Comparison of ENCODE assay signal across 15 cellular contexts in genomic region chr1:156626079-156626438, GRCh38. TPM values are rescaled to one million over a fixed set of nuclear protein-coding genes. Genes with fewer than 3 reads are reported as not detected.
DNase-seq lines count a peak whose midpoint lies in the region; ATAC-seq and TF ChIP-seq lines count a peak whose summit lies in the region.
"Had no signal": no experiment of that assay in that cellular context is flagged by ENCODE, and none has a peak within 500 bp of the region (broad histone marks: within the 10 kb centered on the region; RNA-seq: fewer than 3 reads in every experiment).

No MANE protein-coding gene starts in this region.

- H3K4me3 Mint-ChIP-seq in T-cell: peak overlapping the region in 2 of 3 donors; percentile 67 to 69

- H3K9me3 ChIP-seq in right cardiac atrium (ENCODE audit: control insufficient read depth, low read length) (no peaks in the 10 kb centered on the region), hepatocyte (ENCODE audit: low read depth) (no peaks in the 10 kb centered on the region), tibial artery (no peaks in the 10 kb centered on the region)
- H3K9me3 ChIP-seq: adrenal gland, SK-N-SH, thyroid gland had no signal

- H3K27me3 Mint-ChIP-seq in T-cell: peaks cover 47 to 60% of the 10 kb centered on the region in 2 donors

- H3K4me1 Mint-ChIP-seq in T-cell: peaks cover 13 to 17% (median 14%) of the 10 kb centered on the region in 3 donors

- H3K27ac ChIP-seq in right cardiac atrium (ENCODE audit: low read length) (no peak overlapping the region), hepatocyte (no peak overlapping the region), tibial artery (no peak overlapping the region)
- H3K27ac ChIP-seq: adrenal gland, parathyroid adenoma, thyroid gland had no signal

- no peaks in the 10 kb centered on the region for H3K4me1 ChIP-seq in right cardiac atrium (ENCODE audit: control insufficient read depth, insufficient read depth, low read length)
- H3K4me1 ChIP-seq in hepatocyte (ENCODE audit: insufficient read depth): peaks cover 23% of the 10 kb centered on the region
- H3K4me1 ChIP-seq in tibial artery: peaks cover 0 to 29% (median 21%) of the 10 kb centered on the region in 4 donors

- TF ChIP-seq CTCF in hepatocyte (IDR thresholded peaks at IDR 0.05; ENCODE audit: poor library complexity): no peak
- TF ChIP-seq CTCF in tibial artery (IDR thresholded peaks at IDR 0.05): no peak

- WGBS in right cardiac atrium: 40% methylated on average over 4 of the region's 4 CpGs
- 45% methylated on average over 4 of the region's 4 CpGs for WGBS in hepatocyte (ENCODE audit: low lambda C conversion rate, missing lambda C conversion rate)

- no peaks in the 10 kb centered on the region for H3K27me3 ChIP-seq in right cardiac atrium (ENCODE audit: control insufficient read depth, insufficient read depth)
- H3K27me3 ChIP-seq in hepatocyte: peaks cover 76% of the 10 kb centered on the region
- H3K27me3 ChIP-seq in tibial artery: peaks cover 0 to 61% of the 10 kb centered on the region in 2 donors

- no peak for DNase-seq in right cardiac atrium
- no peak for DNase-seq in left ventricle myocardium superior
- DNase-seq in T-cell: no peak
- no peak for DNase-seq in hepatocyte (ENCODE audit: low spot score)
- DNase-seq in tibial artery: no peak
- DNase-seq in stimulated activated naive CD4-positive, alpha-beta T cell treated with Interleukin-2 at 50 U/mL for 16 hours (lab: John Stamatoyannopoulos, UW): no peak
- DNase-seq in retina: no peak
- no peak for DNase-seq in cortex of kidney (lab: John Stamatoyannopoulos, UW)
- DNase-seq: NCI-H1048 had no signal

- H3K4me3 ChIP-seq in right cardiac atrium (ENCODE audit: low read length) (peak overlapping the region; percentile 2), hepatocyte (no peak overlapping the region), tibial artery (peak overlapping the region; percentile 45 to 48)
- H3K4me3 ChIP-seq: GM12878 had no signal

- intact Hi-C loops in right cardiac atrium (cut with DNase I): loop anchor here in 1 of 4 donors (2.0 kb wide), 1 partner anchor 31 kb away; no protein-coding TSS in a partner anchor
- intact Hi-C loops in left ventricle myocardium superior (cut with micrococcal nuclease): no loop called here
- intact Hi-C loops in tibial artery (cut with DNase I; ENCODE audit: low total_unique reads): loop anchor here (2.0 to 5.0 kb wide), 3 partner anchors 31 to 179 kb away; no protein-coding TSS in a partner anchor

- H3K36me3 ChIP-seq in hepatocyte (replicated peaks; ENCODE audit: insufficient read depth, low read depth) (no peaks in the 10 kb centered on the region), tibial artery (no peaks in the 10 kb centered on the region)
- H3K36me3 ChIP-seq: adrenal gland, thyroid gland had no signal

- no peaks in the 10 kb centered on the region for H4K20me1 ChIP-seq in hepatocyte (ENCODE audit: insufficient read depth, poor library complexity, severe bottlenecking)

- ATAC-seq in right cardiac atrium (no peak), left ventricle myocardium superior (no peak), T-cell (replicated peaks in 1 of 4) (no peak)

- H3K4me2 ChIP-seq in hepatocyte: peak overlapping the region; percentile 90

- no peaks in the 10 kb centered on the region for H3K36me3 Mint-ChIP-seq in T-cell

- CTCF ChIA-PET in T-cell (lab: Charles Lee): interaction anchor here (0.5 to 1.4 kb wide), 9 partner anchors 9 to 483 kb away, joined by 3 to 5 read pairs (median 4); partner anchors contain the start of gene NES (in 1 of the 2)

- H3K9me3 Mint-ChIP-seq in T-cell: no peaks in the 10 kb centered on the region

- no peak overlapping the region for H2AFZ ChIP-seq in hepatocyte
- H2AFZ ChIP-seq: parathyroid adenoma had no signal

- H3K27ac Mint-ChIP-seq in T-cell: peak overlapping the region in 1 of 2 donors; percentile 15

- H3K79me2 ChIP-seq in hepatocyte: no peaks in the 10 kb centered on the region
- H3K79me2 ChIP-seq: parathyroid adenoma had no signal

- POLR2A ChIA-PET in T-cell (lab: Charles Lee): no interaction called here

- no peaks in the 10 kb centered on the region for H3K9me2 ChIP-seq in hepatocyte (replicated peaks; ENCODE audit: insufficient read depth)
- H3K9me2 ChIP-seq: SK-N-SH had no signal

RNA-seq across cellular contexts. Expression of gene HAPLN2, which starts 6.8 kb away (rescaled TPM):
- 1 to 10 TPM in 2 of 4 donors, under 1 TPM in 2; 0.53 to 1.2 (median 1.1) TPM for total RNA-seq in right cardiac atrium
- 2.0 TPM for polyA plus RNA-seq in right cardiac atrium
- 1.5 TPM for total RNA-seq in left ventricle myocardium superior
- total RNA-seq in T-cell: under 1 TPM in 1 of 5 donors, not detected in 4; 0.33 TPM
- total RNA-seq in hepatocyte: not detected in 2 replicates
- not detected in 2 replicates for polyA plus RNA-seq in hepatocyte
- total RNA-seq: GM12878 had no signal

RNA-seq across cellular contexts. Expression of gene BCAN, which starts 15.9 kb away (rescaled TPM):
- total RNA-seq in right cardiac atrium (under 1 TPM in 2 of 4 donors, not detected in 2; 0.23 to 0.29 TPM), left ventricle myocardium superior (0.52 TPM), T-cell (not detected), hepatocyte (0.03 and 0.84 TPM in 2 replicates)
- polyA plus RNA-seq in right cardiac atrium (0.20 TPM), hepatocyte (not detected in 2 replicates)
- total RNA-seq: Daoy had no signal

RNA-seq across cellular contexts. Expression of gene GPATCH4, which starts 24.8 kb away (rescaled TPM):
- total RNA-seq in right cardiac atrium (10 to 100 TPM; 13.4 to 21.6 (median 14.5) TPM), left ventricle myocardium superior (14.1 TPM), T-cell (10 to 100 TPM; 34.3 to 41.6 (median 40.6) TPM), hepatocyte (5.6 and 17.4 TPM in 2 replicates)
- polyA plus RNA-seq in right cardiac atrium (14.7 TPM), hepatocyte (28.3 and 28.6 TPM in 2 replicates)

RNA-seq across cellular contexts. Expression of gene NAXE, which starts 34.5 kb away (rescaled TPM):
- total RNA-seq in right cardiac atrium (100 to 1,000 TPM in 1 of 4 donors, 10 to 100 TPM in 3; 95.0 to 111 (median 98.9) TPM), left ventricle myocardium superior (123 TPM), T-cell (10 to 100 TPM; 32.4 to 47.7 (median 41.7) TPM), hepatocyte (94.2 and 117 TPM in 2 replicates)
- polyA plus RNA-seq in right cardiac atrium (131 TPM), hepatocyte (198 and 218 TPM in 2 replicates)

RNA-seq across cellular contexts. Expression of gene TTC24, which starts 46.5 kb away (rescaled TPM):
- not detected for total RNA-seq in right cardiac atrium
- not detected for polyA plus RNA-seq in right cardiac atrium
- total RNA-seq in left ventricle myocardium superior: not detected
- 10 to 100 TPM in 4 of 5 donors, 1 to 10 TPM in 1; 9.9 to 43.6 (median 16.4) TPM for total RNA-seq in T-cell
- not detected in 2 replicates for total RNA-seq in hepatocyte
- polyA plus RNA-seq in hepatocyte: not detected in 2 replicates
- total RNA-seq: adrenal gland, Daoy had no signal
- polyA plus RNA-seq: SK-N-SH had no signal
